1 cellular context compared by ENCODE assay signal in genomic region chr19:16535381-16535780, GRCh38.
TF ChIP-seq lines count a peak whose summit lies in the region.

No MANE protein-coding gene starts in this region.

TF ChIP-seq in GM12878, 131 proteins besides CTCF, POLR2A, EP300 and RAD21:
- TF ChIP-seq ZNF274 (IDR thresholded peaks at IDR 0.05; ENCODE audit: insufficient read depth, insufficient read length) (no peak), SMAD5 (IDR thresholded peaks at IDR 0.05; ENCODE audit: low read depth) (no peak), CBX3 (IDR thresholded peaks at IDR 0.05; ENCODE audit: borderline replicate concordance, low read depth) (no peak), MTA2 (IDR thresholded peaks at IDR 0.05; ENCODE audit: low read depth) (no peak), ZBTB33 (IDR thresholded peaks at IDR 0.05) (no peak), FOXM1 (IDR thresholded peaks at IDR 0.05; ENCODE audit: low read depth, low read length) (no peak)
TF ChIP-seq in GM12878: peak in this region for 0.
